Comparison of ENCODE assay signal across 24 cellular contexts in the genomic region with DNA sequence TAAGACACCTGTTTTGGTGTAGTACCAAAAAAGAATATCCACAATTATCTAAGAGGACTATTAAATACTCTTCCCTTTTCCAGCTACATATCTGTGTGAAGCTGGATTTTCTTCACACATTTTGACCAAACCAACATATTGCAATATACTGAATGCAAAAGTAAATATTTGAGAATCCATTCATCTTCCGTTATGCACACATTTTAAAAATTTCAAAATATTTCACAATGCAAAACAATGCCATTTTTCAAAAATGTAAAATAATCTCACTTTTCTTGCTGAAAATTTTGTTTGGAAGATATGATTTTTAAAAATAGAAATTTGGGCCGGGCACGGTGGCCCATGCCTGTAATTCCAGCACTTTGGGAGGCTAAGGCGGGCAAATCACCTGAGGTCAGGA.
"Had no signal": no experiment of that assay in that cellular context is flagged by ENCODE, and none has a peak within 500 bp of the region (broad histone marks: within the 10 kb centered on the region; RNA-seq: fewer than 3 reads in every experiment).

No MANE protein-coding gene starts in this region.

- H3K9me3 ChIP-seq: left lung, lower lobe of right lung, pancreas, prostate gland, sigmoid colon, testis, thyroid gland, transverse colon, upper lobe of left lung, vagina had no signal

- H3K4me1 ChIP-seq: prostate gland, thyroid gland had no signal

- FAIRE-seq: keratinocyte, pancreas, small intestine had no signal

- H3K36me3 ChIP-seq: left lung, lower lobe of right lung, pancreas, prostate gland, sigmoid colon, spleen, thyroid gland, transverse colon, upper lobe of left lung, vagina had no signal

- ATAC-seq: left colon; left lung; lower lobe of right lung; naive thymus-derived CD8-positive, alpha-beta T cell; pancreas; right cardiac atrium; stimulated activated effector memory CD8-positive, alpha-beta T cell treated with anti-CD3 and anti-CD28 coated beads, Interleukin-12 subunit alpha, Interleukin-12 subunit beta, amount 100 ng/mL, for 72 hours had no signal

- H3K4me3 ChIP-seq: left lung, lower lobe of right lung, pancreas, prostate gland, sigmoid colon, spleen, testis, thyroid gland, transverse colon, upper lobe of left lung, vagina had no signal

- DNase-seq: kidney glomerular epithelial cell; left colon; left lung; lower lobe of right lung; mammary epithelial cell; mesenchymal stem cell; naive thymus-derived CD8-positive, alpha-beta T cell; nucleus accumbens; pancreas; retina; right cardiac atrium; sigmoid colon; small intestine; spleen; stimulated activated CD4-positive, alpha-beta T cell treated with anti-CD3 and anti-CD28 coated beads, Interleukin-4, amount 100 ng/mL, for 24 hours; stimulated activated naive CD4-positive, alpha-beta T cell; testis; thyroid gland; transverse colon; upper lobe of left lung had no signal

- H3K27ac ChIP-seq: left lung, lower lobe of right lung, pancreas, prostate gland, sigmoid colon, spleen, thyroid gland, transverse colon, upper lobe of left lung, vagina had no signal

- H3K27me3 ChIP-seq: left lung, pancreas, sigmoid colon, spleen, testis, thyroid gland, transverse colon, upper lobe of left lung, vagina had no signal
